In the genomic region with DNA sequence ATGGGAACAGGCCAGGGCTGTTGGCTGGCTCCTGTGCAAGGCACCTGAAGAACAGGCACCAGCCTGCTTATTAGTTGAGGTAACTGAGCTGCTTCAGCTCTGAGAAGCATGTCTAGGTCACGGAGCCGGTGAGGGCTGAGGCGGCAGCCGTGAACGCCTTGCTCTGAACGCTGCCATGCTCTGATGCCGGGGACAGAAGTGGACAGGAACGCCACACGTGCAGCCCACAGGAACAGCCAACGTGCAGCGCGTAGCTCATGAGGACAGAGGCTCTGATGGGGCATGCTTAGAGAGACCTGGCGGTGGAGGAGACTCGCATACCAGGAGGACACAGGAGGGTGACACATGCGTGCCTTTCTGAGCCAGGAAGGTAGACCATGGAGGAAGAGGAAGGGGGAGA, we compare ENCODE assay signal across 28 cellular contexts. TPM values are rescaled to one million over a fixed set of nuclear protein-coding genes. Genes with fewer than 3 reads are reported as not detected.
DNase-seq lines count a peak whose midpoint lies in the region; ATAC-seq and TF ChIP-seq lines count a peak whose summit lies in the region.
"Had no signal": no experiment of that assay in that cellular context is flagged by ENCODE, and none has a peak within 500 bp of the region (broad histone marks: within the 10 kb centered on the region; RNA-seq: fewer than 3 reads in every experiment).

No MANE protein-coding gene starts in this region.

- peaks cover 94% of the 10 kb centered on the region for H3K36me3 ChIP-seq in endodermal cell (ENCODE audit: control insufficient read depth, insufficient read depth, low read length)
- H3K36me3 ChIP-seq in trophoblast cell (ENCODE audit: control insufficient read depth in 1 of 2, insufficient read depth in 2 of 2, low read length in 2 of 2): peaks cover 72 to 90% of the 10 kb centered on the region in 2 experiments
- peaks cover 0 to 87% of the 10 kb centered on the region in 2 donors for H3K36me3 ChIP-seq in gastrocnemius medialis

- no peak overlapping the region for H2AK5ac ChIP-seq in trophoblast cell (ENCODE audit: low read length)

- H3K27me3 ChIP-seq in endodermal cell (ENCODE audit: control insufficient read depth, insufficient read depth, low read length, poor library complexity, severe bottlenecking): no peaks in the 10 kb centered on the region
- H3K27me3 ChIP-seq in trophoblast cell (ENCODE audit: insufficient read depth, low read length): no peaks in the 10 kb centered on the region
- H3K27me3 ChIP-seq in gastrocnemius medialis: no peaks in the 10 kb centered on the region
- H3K27me3 ChIP-seq: BLaER1 treated with 17β-estradiol and CSF1 and Interleukin-3, amounts not matched to agents 10 nM and 100 nM; SJSA1 had no signal

- DNase-seq in activated naive CD4-positive, alpha-beta T cell treated with anti-CD3 and anti-CD28 coated beads for 36 hours: no peak
- DNase-seq in activated naive CD4-positive, alpha-beta T cell treated with Interleukin-2 at 50 U/mL for 16 hours: no peak
- no peak for DNase-seq in endodermal cell
- DNase-seq in trophoblast cell: no peak
- DNase-seq in gastrocnemius medialis: no peak
- DNase-seq in T-helper 1 cell: no peak
- DNase-seq: AML-193; CD4-positive, alpha-beta memory T cell; COR-L47; DMS79; EL; GDM1; KBM-7; MV-4-11; NCI-H1105 treated with DMSO at 0.1 percent for 48 hours; NCI-H146; NCI-H1930; NCI-H446 treated with DMSO at 0.1 percent for 48 hours; NCI-H526; NCI-H82; NK-92 treated with Interleukin-12 subunit alpha and Interleukin-12 subunit beta, amount 100 ng/mL, for 24 hours; PC-3 had no signal

- no peak overlapping the region for H3K4me3 Mint-ChIP-seq in activated naive CD4-positive, alpha-beta T cell treated with anti-CD3 and anti-CD28 coated beads for 36 hours
- no peak overlapping the region for H3K4me3 Mint-ChIP-seq in endodermal cell
- H3K4me3 Mint-ChIP-seq: CD4-positive, alpha-beta memory T cell had no signal

- ATAC-seq in gastrocnemius medialis (no peak), GM18505 (IDR thresholded peaks at IDR 0.05; ENCODE audit: unreplicated experiment) (no peak)
- ATAC-seq: A549, PC-3, Right ventricle myocardium inferior had no signal

- TF ChIP-seq CTCF in endodermal cell (conservative IDR thresholded peaks at IDR 0.05): no peak
- TF ChIP-seq CTCF in gastrocnemius medialis (IDR thresholded peaks at IDR 0.05 in 4 of 5, conservative IDR thresholded peaks at IDR 0.05 in 1 of 5): no peak

- no peaks in the 10 kb centered on the region for H3K9me3 ChIP-seq in endodermal cell (ENCODE audit: control insufficient read depth, low read length)
- peaks cover 5% of the 10 kb centered on the region for H3K9me3 ChIP-seq in trophoblast cell (ENCODE audit: insufficient read depth, low read depth, low read length)
- H3K9me3 ChIP-seq in gastrocnemius medialis: no peaks in the 10 kb centered on the region
- H3K9me3 ChIP-seq: A549; BLaER1 treated with 17β-estradiol and CSF1 and Interleukin-3, amounts not matched to agents 10 nM and 100 nM; SJSA1 had no signal

- CTCF ChIA-PET in activated naive CD4-positive, alpha-beta T cell treated with anti-CD3 and anti-CD28 coated beads for 36 hours (lab: Charles Lee): no interaction called here

- H3K4me1 Mint-ChIP-seq in activated naive CD4-positive, alpha-beta T cell treated with anti-CD3 and anti-CD28 coated beads for 36 hours (ENCODE audit: low read depth): peaks cover 11% of the 10 kb centered on the region
- peaks cover 6% of the 10 kb centered on the region for H3K4me1 Mint-ChIP-seq in endodermal cell

- H4K91ac ChIP-seq in trophoblast cell (ENCODE audit: low read depth, low read length): no peak overlapping the region

- H3K36me3 Mint-ChIP-seq in activated naive CD4-positive, alpha-beta T cell treated with anti-CD3 and anti-CD28 coated beads for 36 hours (ENCODE audit: low read depth): peaks cover 58% of the 10 kb centered on the region
- H3K36me3 Mint-ChIP-seq in endodermal cell (ENCODE audit: low read depth): peaks cover 94% of the 10 kb centered on the region

- H4K8ac ChIP-seq in trophoblast cell (ENCODE audit: low read depth, low read length): no peak overlapping the region

- no peak overlapping the region for H3K18ac ChIP-seq in trophoblast cell (ENCODE audit: low read length)

- peak overlapping the region; percentile 61 for H3K4ac ChIP-seq in trophoblast cell (ENCODE audit: low read depth, low read length)

- no peak overlapping the region for H3K27ac ChIP-seq in endodermal cell (ENCODE audit: low read depth, low read length)
- no peak overlapping the region for H3K27ac ChIP-seq in trophoblast cell (ENCODE audit: low read depth, low read length)
- no peak overlapping the region for H3K27ac ChIP-seq in gastrocnemius medialis
- H3K27ac ChIP-seq: A549; BLaER1 treated with 17β-estradiol and CSF1 and Interleukin-3, amounts not matched to agents 10 nM and 100 nM; SJSA1 had no signal

- 97 to 98% methylated on average over 10 to 15 of the region's 15 CpGs for WGBS in endodermal cell (ENCODE audit: insufficient coverage in 1 of 2, insufficient read length in 1 of 2), 2 experiments
- no CpG with 5 or more reads among the region's 15 CpGs for WGBS in trophoblast cell (ENCODE audit: extremely low coverage, insufficient coverage, insufficient read length)

- in situ Hi-C loops in gastrocnemius medialis (cut with MboI; ENCODE audit: low sequenced_read_pairs in 4 of 4): no loop called here

- no peaks in the 10 kb centered on the region for H3K79me1 ChIP-seq in trophoblast cell (ENCODE audit: low read length)

- no peak overlapping the region for H2BK120ac ChIP-seq in trophoblast cell (ENCODE audit: insufficient read depth, low read length, poor library complexity)

- no peak overlapping the region for H2BK12ac ChIP-seq in trophoblast cell (ENCODE audit: low read length)

- H3K14ac ChIP-seq in trophoblast cell (ENCODE audit: low read length): no peak overlapping the region

- H3K9ac ChIP-seq in endodermal cell (ENCODE audit: extremely low read depth, low read length, poor library complexity, severe bottlenecking) (no peak overlapping the region), trophoblast cell (ENCODE audit: low read length) (no peak overlapping the region)

- H3K23ac ChIP-seq in trophoblast cell (ENCODE audit: low read length): no peak overlapping the region

- no peak overlapping the region for H2BK5ac ChIP-seq in trophoblast cell (ENCODE audit: low read depth, low read length, poor library complexity)

- no peak overlapping the region for H3K4me3 ChIP-seq in endodermal cell (ENCODE audit: low read length)
- H3K4me3 ChIP-seq in trophoblast cell (ENCODE audit: low read depth, low read length): peak overlapping the region; percentile 20
- no peak overlapping the region for H3K4me3 ChIP-seq in gastrocnemius medialis
- H3K4me3 ChIP-seq: A549; BLaER1 treated with 17β-estradiol and CSF1 and Interleukin-3, amounts not matched to agents 10 nM and 100 nM; SJSA1 had no signal

- no peak overlapping the region for H3K4me2 ChIP-seq in trophoblast cell (ENCODE audit: low read length)
- H3K4me2 ChIP-seq: A549; BLaER1 treated with 17β-estradiol and CSF1 and Interleukin-3, amounts not matched to agents 10 nM and 100 nM had no signal

- H4K12ac ChIP-seq in trophoblast cell (ENCODE audit: low read depth, low read length): no peak overlapping the region

- H2AFZ ChIP-seq in trophoblast cell (ENCODE audit: insufficient read depth, low read length, poor library complexity): no peak overlapping the region

- intact Hi-C loops in activated naive CD4-positive, alpha-beta T cell treated with anti-CD3 and anti-CD28 coated beads for 36 hours (cut with micrococcal nuclease): no loop called here
- intact Hi-C loops in gastrocnemius medialis (cut with DNase I; ENCODE audit: low total_unique reads): no loop called here

- peak overlapping the region; percentile 13 for H3K27ac Mint-ChIP-seq in activated naive CD4-positive, alpha-beta T cell treated with anti-CD3 and anti-CD28 coated beads for 36 hours
- H3K27ac Mint-ChIP-seq in endodermal cell: peak overlapping the region; percentile 83

- no peaks in the 10 kb centered on the region for H3K27me3 Mint-ChIP-seq in activated naive CD4-positive, alpha-beta T cell treated with anti-CD3 and anti-CD28 coated beads for 36 hours (ENCODE audit: low read depth)
- no peaks in the 10 kb centered on the region for H3K27me3 Mint-ChIP-seq in endodermal cell (ENCODE audit: insufficient read depth)
- H3K27me3 Mint-ChIP-seq: CD4-positive, alpha-beta memory T cell had no signal

- H3K79me2 ChIP-seq in trophoblast cell (ENCODE audit: control insufficient read depth, insufficient read depth, low read length, poor library complexity): peaks cover 6% of the 10 kb centered on the region

- H3K9me3 Mint-ChIP-seq in activated naive CD4-positive, alpha-beta T cell treated with anti-CD3 and anti-CD28 coated beads for 36 hours: no peaks in the 10 kb centered on the region
- H3K9me3 Mint-ChIP-seq in endodermal cell: no peaks in the 10 kb centered on the region

- TF ChIP-seq POLR2A in gastrocnemius medialis (IDR thresholded peaks at IDR 0.05): no peak
- no peak for TF ChIP-seq POLR2A in GM18505 (IDR thresholded peaks at IDR 0.05; ENCODE audit: borderline replicate concordance, extremely low read depth, insufficient read depth, insufficient read length)

- H3K4me1 ChIP-seq in endodermal cell (ENCODE audit: control insufficient read depth, insufficient read depth, low read length) (peaks cover 5% of the 10 kb centered on the region), trophoblast cell (ENCODE audit: control insufficient read depth in 1 of 2, insufficient read depth in 2 of 2, low read length in 2 of 2) (no peaks in the 10 kb centered on the region), gastrocnemius medialis (peaks cover 16 to 27% of the 10 kb centered on the region in 2 donors)
- H3K4me1 ChIP-seq: A549, SJSA1 had no signal

RNA-seq across cellular contexts. Expression of a gene that starts 25.6 kb away (rescaled TPM):
- total RNA-seq in activated naive CD4-positive, alpha-beta T cell treated with anti-CD3 and anti-CD28 coated beads for 36 hours: 100 to 1,000 TPM; 140 to 144 TPM
- polyA plus RNA-seq in PFSK-1 (2012; ENCODE audit: insufficient read length, low read depth): 319 TPM
- total RNA-seq in endodermal cell: 100 to 1,000 TPM; 379 to 396 TPM
- 222 TPM for polyA plus RNA-seq in endodermal cell (2013, experiment 1 of 2)
- 219 TPM for polyA plus RNA-seq in endodermal cell (2013, experiment 2 of 2)
- 114 and 115 TPM in 2 replicates for polyA plus RNA-seq in trophoblast cell (2013)
- total RNA-seq in gastrocnemius medialis: 100 to 1,000 TPM; 120 to 258 (median 143) TPM
